9 cellular contexts compared by ENCODE assay signal in genomic region chr12:49296034-49296835, GRCh38. TPM values are rescaled to one million over a fixed set of nuclear protein-coding genes. Genes with fewer than 3 reads are reported as not detected.
DNase-seq lines count a peak whose midpoint lies in the region; ATAC-seq and TF ChIP-seq lines count a peak whose summit lies in the region.
"Had no signal": no experiment of that assay in that cellular context is flagged by ENCODE, and none has a peak within 500 bp of the region (broad histone marks: within the 10 kb centered on the region; RNA-seq: fewer than 3 reads in every experiment).

No MANE protein-coding gene starts in this region.

- peak overlapping the region; percentile 44; the same call in 1 of the 2 replicates for H3K9ac ChIP-seq in ES-I3 (ENCODE audit: low read depth, low read length)
- H3K9ac ChIP-seq in endocrine pancreas (ENCODE audit: control insufficient read depth, insufficient read depth, low read length): peak overlapping the region; percentile 5
- peak overlapping the region; percentile 78 for H3K9ac ChIP-seq in neuronal stem cell (ENCODE audit: low read depth, low read length, poor library complexity)

- H3K27ac ChIP-seq in neuronal stem cell (replicated peaks; ENCODE audit: low read length) (no peak overlapping the region), upper lobe of right lung (no peak overlapping the region)

- no CpG with 5 or more reads among the region's 54 CpGs for WGBS in neuronal stem cell (ENCODE audit: extremely low coverage in 2 of 2, insufficient read length in 2 of 2, insufficient replicate concordance in 1 of 2), 2 donors

- no peak overlapping the region for H3K4ac ChIP-seq in neuronal stem cell (ENCODE audit: low read length)

- H2BK120ac ChIP-seq in neuronal stem cell (ENCODE audit: low read depth, low read length): no peak overlapping the region

- H3K36me3 ChIP-seq in ES-I3 (ENCODE audit: insufficient read depth, low read length) (no peaks in the 10 kb centered on the region), endocrine pancreas (ENCODE audit: control insufficient read depth, insufficient read depth, low read length) (no peaks in the 10 kb centered on the region), neuronal stem cell (replicated peaks in 1 of 2; ENCODE audit: control insufficient read depth in 2 of 2, insufficient read depth in 2 of 2, low read length in 2 of 2) (no peaks in the 10 kb centered on the region), upper lobe of right lung (no peaks in the 10 kb centered on the region)

- no peak overlapping the region for H3K4me2 ChIP-seq in neuronal stem cell (ENCODE audit: insufficient read depth, low read length, poor library complexity, severe bottlenecking)

- no peaks in the 10 kb centered on the region for H3K79me1 ChIP-seq in neuronal stem cell (ENCODE audit: low read depth, low read length)

- peak; percentile 73 for ATAC-seq in upper lobe of right lung
- ATAC-seq in omental fat pad (ENCODE audit: low FRiP score): no peak
- no peak for ATAC-seq in GM18517 (IDR thresholded peaks at IDR 0.05; ENCODE audit: unreplicated experiment)

- DNase-seq in NCI-H187 (lab: John Stamatoyannopoulos, UW) (peak; percentile 75 to 77), neuronal stem cell (ENCODE audit: low spot score) (no peak), upper lobe of right lung (peak; percentile 82), omental fat pad (ENCODE audit: low spot score) (no peak)
- DNase-seq in activated CD8-positive, alpha-beta memory T cell treated with anti-CD3 and anti-CD28 coated beads for 4 hours (ENCODE audit: low read depth in 2 of 2): peak; percentile 13 to 20

- peak overlapping the region; percentile 35 for H3K18ac ChIP-seq in neuronal stem cell (ENCODE audit: low read length)

- TF ChIP-seq CTCF in upper lobe of right lung (IDR thresholded peaks at IDR 0.05) (peak; percentile 66), omental fat pad (IDR thresholded peaks at IDR 0.05) (no peak)

- no peak overlapping the region for H2BK12ac ChIP-seq in neuronal stem cell (ENCODE audit: low read length)

- no peak overlapping the region for H3K4me3 ChIP-seq in endocrine pancreas (ENCODE audit: control insufficient read depth, insufficient read depth, low read length)
- no peak overlapping the region for H3K4me3 ChIP-seq in neuronal stem cell (ENCODE audit: low read length in 2 of 2)
- H3K4me3 ChIP-seq in upper lobe of right lung: peak overlapping the region; percentile 21

- intact Hi-C loops in upper lobe of right lung (cut with DNase I): no loop called here

- H3K9me3 ChIP-seq in ES-I3 (ENCODE audit: control insufficient read depth, insufficient read depth, low read length) (no peaks in the 10 kb centered on the region), endocrine pancreas (ENCODE audit: control insufficient read depth, low read length) (no peaks in the 10 kb centered on the region), neuronal stem cell (replicated peaks in 1 of 2; ENCODE audit: control insufficient read depth in 2 of 2, insufficient read depth in 1 of 2, low read depth in 1 of 2, low read length in 2 of 2) (no peaks in the 10 kb centered on the region), upper lobe of right lung (no peaks in the 10 kb centered on the region)

- H2BK5ac ChIP-seq in neuronal stem cell (ENCODE audit: low read length): no peak overlapping the region

- peak overlapping the region; percentile 96 for H3K23ac ChIP-seq in neuronal stem cell (ENCODE audit: low read depth, low read length, poor library complexity)

- H3K14ac ChIP-seq in neuronal stem cell (ENCODE audit: low read length): peak overlapping the region; percentile 85

- H2AFZ ChIP-seq in neuronal stem cell (ENCODE audit: low read length): peak overlapping the region; percentile 84

- peak overlapping the region; percentile 79 for H2BK15ac ChIP-seq in neuronal stem cell (ENCODE audit: low read length)

- no peak overlapping the region for H4K8ac ChIP-seq in neuronal stem cell (ENCODE audit: low read depth, low read length)

- H3K27me3 ChIP-seq in endocrine pancreas (ENCODE audit: control insufficient read depth, insufficient read depth, low read length): no peaks in the 10 kb centered on the region
- peaks cover 40 to 74% (median 68%) of the 10 kb centered on the region in 3 experiments for H3K27me3 ChIP-seq in neuronal stem cell (ENCODE audit: control insufficient read depth in 3 of 3, insufficient read depth in 3 of 3, low read depth in 1 of 3, low read length in 3 of 3)
- H3K27me3 ChIP-seq in upper lobe of right lung: peaks cover 50% of the 10 kb centered on the region

- peak overlapping the region; percentile 85 for H2AK5ac ChIP-seq in neuronal stem cell (ENCODE audit: low read depth, low read length)

- no peak overlapping the region for H4K91ac ChIP-seq in neuronal stem cell (ENCODE audit: low read depth, low read length, poor library complexity)

- H3K4me1 ChIP-seq in ES-I3 (ENCODE audit: insufficient read depth, low read length) (peaks cover 11% of the 10 kb centered on the region; the same call in 1 of the 2 replicates), endocrine pancreas (ENCODE audit: control insufficient read depth, insufficient read depth, low read length) (no peaks in the 10 kb centered on the region), neuronal stem cell (ENCODE audit: control insufficient read depth in 2 of 2, insufficient read depth in 1 of 2, low read depth in 1 of 2, low read length in 2 of 2) (peaks cover 16 to 20% of the 10 kb centered on the region in 2 donors), upper lobe of right lung (peaks cover 21% of the 10 kb centered on the region)

RNA-seq across cellular contexts. Expression of gene PRPH, which starts 1.3 kb away (rescaled TPM):
- polyA plus RNA-seq in neuronal stem cell (2013, experiment 1 of 2): 0.11 TPM
- polyA plus RNA-seq in neuronal stem cell (2013, experiment 2 of 2): 0.07 TPM
- total RNA-seq in upper lobe of right lung (not detected), omental fat pad (1 to 10 TPM; 1.3 to 4.4 (median 2.7) TPM)
- total RNA-seq: T-helper 2 cell treated with Interferon-gamma antibody and Interleukin-4, amounts not matched to agents 100 ng/mL and 5 ng/mL, for 36 hours had no signal

RNA-seq across cellular contexts. Expression of gene TROAP, which starts 26.8 kb away (rescaled TPM):
- 82.7 TPM for polyA plus RNA-seq in neuronal stem cell (2013, experiment 1 of 2)
- 77.4 TPM for polyA plus RNA-seq in neuronal stem cell (2013, experiment 2 of 2)
- total RNA-seq in upper lobe of right lung: 0.96 TPM
- 1 to 10 TPM in 1 of 4 donors, under 1 TPM in 1, not detected in 2; 0.37 to 1.6 TPM for total RNA-seq in omental fat pad

RNA-seq across cellular contexts. Expression of gene TUBA1C, which starts 31.4 kb away (rescaled TPM):
- 571 TPM for polyA plus RNA-seq in neuronal stem cell (2013, experiment 1 of 2)
- 547 TPM for polyA plus RNA-seq in neuronal stem cell (2013, experiment 2 of 2)
- 113 TPM for total RNA-seq in upper lobe of right lung
- total RNA-seq in omental fat pad: 100 to 1,000 TPM in 3 of 4 donors, 10 to 100 TPM in 1; 67.8 to 649 (median 241) TPM

RNA-seq across cellular contexts. Expression of gene C1QL4, which starts 40.8 kb away (rescaled TPM):
- 0.77 TPM for polyA plus RNA-seq in neuronal stem cell (2013, experiment 1 of 2)
- 0.84 TPM for polyA plus RNA-seq in neuronal stem cell (2013, experiment 2 of 2)
- total RNA-seq in upper lobe of right lung (not detected), omental fat pad (1 to 10 TPM in 1 of 4 donors, under 1 TPM in 1, not detected in 2; 0.65 to 1.1 TPM)
- total RNA-seq: T-helper 2 cell treated with Interferon-gamma antibody and Interleukin-4, amounts not matched to agents 100 ng/mL and 5 ng/mL, for 36 hours had no signal

RNA-seq across cellular contexts. Expression of gene DNAJC22, which starts 50.5 kb away (rescaled TPM):
- polyA plus RNA-seq in neuronal stem cell (2013, experiment 1 of 2): 0.14 TPM
- 0.12 TPM for polyA plus RNA-seq in neuronal stem cell (2013, experiment 2 of 2)
- total RNA-seq in upper lobe of right lung: 0.67 TPM
- total RNA-seq in omental fat pad: 1 to 10 TPM in 3 of 4 donors, not detected in 1; 1.8 to 9.2 (median 3.0) TPM

Comparison
In these comparisons a context has a peak if more than half of its experiments do, and no peak if none do; other contexts are left out.
1. H3K9ac ChIP-seq: peak in every context shown above with its lines; median percentile 78 in neuronal stem cell; 44 in ES-I3; 5 in endocrine pancreas.
2. DNase-seq: peak in NCI-H187 (2 of 2), activated CD8-positive, alpha-beta memory T cell treated with anti-CD3 and anti-CD28 coated beads for 4 hours (2 of 2) and upper lobe of right lung (single experiment); none in neuronal stem cell (single experiment) and omental fat pad (single experiment).